Comparison of ENCODE assay signal across 8 cellular contexts in the genomic region with DNA sequence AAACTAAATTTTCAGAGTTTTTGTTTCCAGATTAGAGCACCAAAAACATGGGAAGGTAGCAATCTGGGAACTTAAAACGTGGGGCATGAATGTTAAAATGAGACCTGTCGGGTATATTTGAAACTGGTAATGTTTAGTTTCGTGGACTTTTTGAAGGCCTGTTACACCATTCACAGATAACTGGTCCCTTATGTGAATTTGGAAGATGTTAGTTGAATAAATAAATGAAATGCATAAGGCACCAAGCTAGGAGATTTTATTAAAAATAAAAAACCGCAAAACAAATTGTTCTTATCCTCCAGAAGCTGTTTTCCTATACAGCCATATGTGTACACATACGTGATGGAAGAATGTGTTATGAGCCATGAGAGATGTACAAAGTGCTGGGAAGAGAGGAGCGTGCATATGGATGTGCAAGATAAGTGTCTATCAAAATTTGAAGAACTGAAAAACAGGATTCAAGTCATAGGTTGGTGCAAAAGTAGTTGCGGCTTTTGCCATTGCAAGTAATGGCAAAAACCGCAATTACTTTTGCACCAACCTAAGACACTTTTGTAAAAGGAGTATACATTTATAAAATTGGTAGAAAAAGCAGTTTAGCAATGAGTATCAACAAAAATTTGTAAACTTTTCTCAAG. TPM values are rescaled to one million over a fixed set of nuclear protein-coding genes. Genes with fewer than 3 reads are reported as not detected.
A peak's percentile ranks its signal among the peaks of the same experiment; 100 is the strongest.
DNase-seq lines count a peak whose midpoint lies in the region; ATAC-seq and TF ChIP-seq lines count a peak whose summit lies in the region.

No MANE protein-coding gene starts in this region.

- no peaks in the 10 kb centered on the region for H3K9me3 Mint-ChIP-seq in activated CD8-positive, alpha-beta T cell treated with anti-CD3 and anti-CD28 coated beads for 36 hours

- peak overlapping the region; percentile 86 for H3K4me3 ChIP-seq in AG09309 (ENCODE audit: control insufficient read depth, low read depth, low read length)
- peak overlapping the region; percentile 83 for H3K4me3 ChIP-seq in HUES48 (ENCODE audit: low read depth, low read length)
- H3K4me3 ChIP-seq in iPS-18a (ENCODE audit: low read length) = peak overlapping the region; percentile 86
- H3K4me3 ChIP-seq in stomach smooth muscle (ENCODE audit: low read length in 2 of 2) = peak overlapping the region; percentile 64 to 86

- H3K9ac ChIP-seq in HUES48 (ENCODE audit: low read depth, low read length) (peak overlapping the region; percentile 42), iPS-18a (ENCODE audit: low read length) (peak overlapping the region; percentile 78), stomach smooth muscle (ENCODE audit: low read length in 2 of 2) (peak overlapping the region; percentile 65 to 81)

- H3K27me3 ChIP-seq in HUES48 (ENCODE audit: control insufficient read depth, insufficient read depth, low read length) (no peaks in the 10 kb centered on the region), iPS-18a (ENCODE audit: control insufficient read depth, insufficient read depth, low read length) (no peaks in the 10 kb centered on the region), stomach smooth muscle (ENCODE audit: control insufficient read depth in 1 of 2, insufficient read depth in 2 of 2, low read length in 2 of 2) (no peaks in the 10 kb centered on the region)

- no peak for TF ChIP-seq CTCF in AG09309 (IDR thresholded peaks at IDR 0.05; ENCODE audit: control insufficient read depth, insufficient read depth, low read depth, low read length, missing control alignments)
- TF ChIP-seq CTCF in activated CD8-positive, alpha-beta T cell treated with anti-CD3 and anti-CD28 coated beads for 36 hours (IDR thresholded peaks at IDR 0.05) = no peak

- H3K27me3 Mint-ChIP-seq in activated CD8-positive, alpha-beta T cell treated with anti-CD3 and anti-CD28 coated beads for 36 hours = peaks cover 3% of the 10 kb centered on the region

- intact Hi-C loops in activated CD8-positive, alpha-beta T cell treated with anti-CD3 and anti-CD28 coated beads for 36 hours (cut with micrococcal nuclease) = no loop called here

- peaks cover 28% of the 10 kb centered on the region for H3K4me1 Mint-ChIP-seq in activated CD8-positive, alpha-beta T cell treated with anti-CD3 and anti-CD28 coated beads for 36 hours (ENCODE audit: low read depth)

- CTCF ChIA-PET in activated CD8-positive, alpha-beta T cell treated with anti-CD3 and anti-CD28 coated beads for 36 hours (lab: Charles Lee) = interaction anchor here (1.1 to 5.9 kb wide), 2 partner anchors 20 to 252 kb away, joined by 3 to 43 read pairs; no protein-coding TSS in a partner anchor

- H3K36me3 ChIP-seq in HUES48 (ENCODE audit: control insufficient read depth, insufficient read depth, low read length) (0 out of 2 replicates have a peak, but pooled peaks cover 3% of the 10 kb centered on the region), iPS-18a (ENCODE audit: control insufficient read depth, low read depth, low read length) (no peaks in the 10 kb centered on the region), stomach smooth muscle (ENCODE audit: control insufficient read depth in 2 of 2, insufficient read depth in 2 of 2, low read length in 2 of 2) (no peaks in the 10 kb centered on the region)

- DNase-seq in AG09309 (ENCODE audit: low read depth) = no peak
- DNase-seq in activated CD8-positive, alpha-beta T cell treated with anti-CD3 and anti-CD28 coated beads for 36 hours = no peak
- DNase-seq in NCI-H2029 treated with DMSO at 0.1 percent for 48 hours (lab: John Stamatoyannopoulos, UW) = no peak
- DNase-seq in central memory CD4-positive, alpha-beta T cell = no peak

- ATAC-seq in activated CD8-positive, alpha-beta T cell treated with anti-CD3 and anti-CD28 coated beads for 36 hours = no peak
- no peak for ATAC-seq in HG03135 (IDR thresholded peaks at IDR 0.05; ENCODE audit: unreplicated experiment)

- peak overlapping the region; percentile 86 for H3K27ac Mint-ChIP-seq in activated CD8-positive, alpha-beta T cell treated with anti-CD3 and anti-CD28 coated beads for 36 hours

- no peaks in the 10 kb centered on the region for H3K36me3 Mint-ChIP-seq in activated CD8-positive, alpha-beta T cell treated with anti-CD3 and anti-CD28 coated beads for 36 hours (ENCODE audit: low read depth)

- H3K4me3 Mint-ChIP-seq in activated CD8-positive, alpha-beta T cell treated with anti-CD3 and anti-CD28 coated beads for 36 hours = peak overlapping the region; percentile 86

- H3K4me1 ChIP-seq in HUES48 (ENCODE audit: control insufficient read depth, insufficient read depth, low read length) (peaks cover 21% of the 10 kb centered on the region; the same call in 1 of the 2 replicates), iPS-18a (ENCODE audit: control insufficient read depth, low read depth, low read length) (peaks cover 11% of the 10 kb centered on the region), stomach smooth muscle (ENCODE audit: control insufficient read depth, insufficient read depth, low read length) (peaks cover 16% of the 10 kb centered on the region)

- H3K9me3 ChIP-seq in HUES48 (ENCODE audit: control insufficient read depth, insufficient read depth, low read length) = no peaks in the 10 kb centered on the region
- H3K9me3 ChIP-seq in iPS-18a (ENCODE audit: control insufficient read depth, low read depth, low read length) = no peaks in the 10 kb centered on the region
- no peaks in the 10 kb centered on the region for H3K9me3 ChIP-seq in stomach smooth muscle (ENCODE audit: control insufficient read depth in 2 of 2, low read length in 2 of 2)

- H3K27ac ChIP-seq in HUES48 (ENCODE audit: low read depth, low read length) (peak overlapping the region; percentile 99), iPS-18a (ENCODE audit: low read length) (no peak overlapping the region), stomach smooth muscle (ENCODE audit: low read length) (peak overlapping the region; percentile 77)

- POLR2A ChIA-PET in activated CD8-positive, alpha-beta T cell treated with anti-CD3 and anti-CD28 coated beads for 36 hours (lab: Charles Lee) = interaction anchor here (1.0 kb wide), 1 partner anchor 26 kb away, joined by 3 read pairs; no protein-coding TSS in a partner anchor

RNA-seq across cellular contexts. Expression of gene MCUR1, which starts 0.7 kb away (rescaled TPM):
- total RNA-seq in activated CD8-positive, alpha-beta T cell treated with anti-CD3 and anti-CD28 coated beads for 36 hours = 10 to 100 TPM; 34.8 to 38.0 TPM
